In genomic region chr9:6412572-6413364, GRCh38 we compare ENCODE assay signal across 1 cellular context.
TF ChIP-seq lines count a peak whose summit lies in the region.

Gene UHRF2 (plus strand): TSS chr9:6413199. CDS start chr9:6413491, 292 bp downstream.

TF ChIP-seq in GM12878, 131 proteins besides CTCF, POLR2A, EP300 and RAD21 (continued from another document and continues in another):
- no peak for TF ChIP-seq ZBTB33 (IDR thresholded peaks at IDR 0.05)
- peak; percentile 60; the same call in 1 of the 2 replicates for TF ChIP-seq MEF2A (IDR thresholded peaks at IDR 0.05; ENCODE audit: insufficient read depth, low read depth, low read length)
- peak; percentile 86 for TF ChIP-seq FOXM1 (IDR thresholded peaks at IDR 0.05; ENCODE audit: low read depth, low read length)
- peak; percentile 72 to 78 for TF ChIP-seq IKZF2 (IDR thresholded peaks at IDR 0.05)
- TF ChIP-seq SMAD5 (IDR thresholded peaks at IDR 0.05; ENCODE audit: low read depth) = peak; percentile 73; the same call in 1 of the 2 replicates
- peak; percentile 94 for TF ChIP-seq POLR2AphosphoS5 (IDR thresholded peaks at IDR 0.05; ENCODE audit: low read length)
- TF ChIP-seq BRCA1 (IDR thresholded peaks at IDR 0.05; ENCODE audit: low read depth, low read length) = peak; percentile 99
- peak; percentile 97 for TF ChIP-seq MXI1 (IDR thresholded peaks at IDR 0.05; ENCODE audit: low read depth, low read length)
- peak; percentile 52 for TF ChIP-seq RAD51 (IDR thresholded peaks at IDR 0.05)
- TF ChIP-seq SREBF1 (IDR thresholded peaks at IDR 0.05; ENCODE audit: low read length) = no peak
- 0 out of 4 replicates have a peak, but pooled peaks of 1 of the 2 experiments have one; percentile 35 for TF ChIP-seq SRF (IDR thresholded peaks at IDR 0.05; ENCODE audit: low read depth in 2 of 2, low read length in 2 of 2)
- TF ChIP-seq LARP7 (IDR thresholded peaks at IDR 0.05) = peak; percentile 89
- no peak for TF ChIP-seq REST (IDR thresholded peaks at IDR 0.05; ENCODE audit: low read depth, low read length)
- peak in 1 of 2 experiments; percentile 86; a peak in 2 of 3 replicates for TF ChIP-seq EGR1 (IDR thresholded peaks at IDR 0.05; ENCODE audit: borderline replicate concordance in 1 of 2, low read depth in 2 of 2, low read length in 2 of 2)
- peak; percentile 90 for TF ChIP-seq IRF5 (IDR thresholded peaks at IDR 0.05; ENCODE audit: borderline replicate concordance)
- peak in 1 of 2 experiments; percentile 76; a peak in 1 of 4 replicates for TF ChIP-seq ETV6 (conservative IDR thresholded peaks at IDR 0.05 in 1 of 2, IDR thresholded peaks at IDR 0.05 in 1 of 2; ENCODE audit: borderline replicate concordance in 1 of 2, low read depth in 1 of 2)
- peak; percentile 71; the same call in 1 of the 2 replicates for TF ChIP-seq ZBED1 (IDR thresholded peaks at IDR 0.05; ENCODE audit: borderline replicate concordance)
- TF ChIP-seq ZNF384 (IDR thresholded peaks at IDR 0.05; ENCODE audit: borderline replicate concordance, low read depth, low read length) = no peak
- TF ChIP-seq SUPT20H (IDR thresholded peaks at IDR 0.05; ENCODE audit: borderline replicate concordance, control insufficient read depth, low read depth, low read length) = no peak
- TF ChIP-seq ZNF274 (IDR thresholded peaks at IDR 0.05; ENCODE audit: insufficient read depth, insufficient read length) = no peak
- TF ChIP-seq RUNX3 (IDR thresholded peaks at IDR 0.05; ENCODE audit: low read length) = peak; percentile 83
- TF ChIP-seq RB1 (IDR thresholded peaks at IDR 0.05; ENCODE audit: borderline replicate concordance) = peak; percentile 46; the same call in 1 of the 2 replicates
- TF ChIP-seq ZBTB11 (CRISPR knock-in tag; IDR thresholded peaks at IDR 0.05) = no peak
- no peak for TF ChIP-seq CHD4 (IDR thresholded peaks at IDR 0.05)
- TF ChIP-seq MTA2 (IDR thresholded peaks at IDR 0.05; ENCODE audit: low read depth) = peak; percentile 48
- peak; percentile 81 for TF ChIP-seq SPI1 (IDR thresholded peaks at IDR 0.05; ENCODE audit: borderline replicate concordance, insufficient read depth, low read depth, low read length)
- TF ChIP-seq RBBP5 (conservative IDR thresholded peaks at IDR 0.05) = peak; percentile 34; the same call in 1 of the 2 replicates
- no peak for TF ChIP-seq EZH2 (IDR thresholded peaks at IDR 0.05; ENCODE audit: borderline replicate concordance, control insufficient read depth, low read depth, low read length)
- peak; percentile 32 for TF ChIP-seq RELA (IDR thresholded peaks at IDR 0.05; ENCODE audit: borderline replicate concordance, partially characterized antibody)
- no peak for TF ChIP-seq E2F8 (IDR thresholded peaks at IDR 0.05; ENCODE audit: low read depth, partially characterized antibody)
- TF ChIP-seq ZNF24 (IDR thresholded peaks at IDR 0.05) = no peak
- peak; percentile 76 for TF ChIP-seq CREB1 (IDR thresholded peaks at IDR 0.05; ENCODE audit: low read depth)
- TF ChIP-seq POU2F2 (IDR thresholded peaks at IDR 0.05; ENCODE audit: borderline replicate concordance, low read depth, low read length) = peak; percentile 33; the same call in 1 of the 3 replicates
- TF ChIP-seq ZNF592 (IDR thresholded peaks at IDR 0.05) = 0 out of 2 replicates have a peak, but pooled peaks have one; percentile 32
- TF ChIP-seq CBX3 (IDR thresholded peaks at IDR 0.05; ENCODE audit: borderline replicate concordance, low read depth) = no peak
- TF ChIP-seq KLF5 (IDR thresholded peaks at IDR 0.05; ENCODE audit: partially characterized antibody) = peak; percentile 72
- TF ChIP-seq SUZ12 (IDR thresholded peaks at IDR 0.05; ENCODE audit: unreplicated experiment) = no peak
- no peak for TF ChIP-seq SIX5 (IDR thresholded peaks at IDR 0.05; ENCODE audit: low read depth, low read length, severe bottlenecking)
- no peak for TF ChIP-seq STAT3 (IDR thresholded peaks at IDR 0.05; ENCODE audit: low read depth, low read length)
- 0 out of 2 replicates have a peak, but pooled peaks have one; percentile 10 for TF ChIP-seq ZSCAN29 (IDR thresholded peaks at IDR 0.05)
- peak; percentile 60; the same call in 1 of the 2 replicates for TF ChIP-seq MTA3 (IDR thresholded peaks at IDR 0.05; ENCODE audit: borderline replicate concordance, low read length)
- TF ChIP-seq MEF2B (IDR thresholded peaks at IDR 0.05; ENCODE audit: partially characterized antibody, poor library complexity, severe bottlenecking) = peak; percentile 71
- TF ChIP-seq JUNB (IDR thresholded peaks at IDR 0.05) = no peak
- peak; percentile 59; the same call in 1 of the 2 replicates for TF ChIP-seq MLLT1 (IDR thresholded peaks at IDR 0.05)
- TF ChIP-seq GATAD2B (conservative IDR thresholded peaks at IDR 0.05; ENCODE audit: low read depth) = peak; percentile 42
- TF ChIP-seq TCF7 (IDR thresholded peaks at IDR 0.05; ENCODE audit: borderline replicate concordance) = no peak
- peak; percentile 66 for TF ChIP-seq NR2C1 (IDR thresholded peaks at IDR 0.05)
